In genomic region chr17:40321502-40322416, GRCh38 we compare ENCODE assay signal across 9 cellular contexts. TPM values are rescaled to one million over a fixed set of nuclear protein-coding genes. Genes with fewer than 3 reads are reported as not detected.
DNase-seq lines count a peak whose midpoint lies in the region; ATAC-seq, FAIRE-seq and TF ChIP-seq lines count a peak whose summit lies in the region.
"Had no signal": no experiment of that assay in that cellular context is flagged by ENCODE, and none has a peak within 500 bp of the region (broad histone marks: within the 10 kb centered on the region; RNA-seq: fewer than 3 reads in every experiment).

No MANE protein-coding gene starts in this region.

- no peaks in the 10 kb centered on the region for H3K36me3 ChIP-seq in HEK293 (ENCODE audit: control insufficient read depth in 2 of 2, insufficient read depth in 1 of 2, low read length in 2 of 2)

- H3K4me1 ChIP-seq in HEK293 (ENCODE audit: control insufficient read depth, insufficient read depth, low read length), result peaks cover 33% of the 10 kb centered on the region

- H3K4me1 Mint-ChIP-seq in activated CD4-positive, alpha-beta memory T cell treated with anti-CD3 and anti-CD28 coated beads for 36 hours (ENCODE audit: low read depth), result peaks cover 85% of the 10 kb centered on the region

- peak overlapping the region; percentile 99 for H3K27ac Mint-ChIP-seq in activated CD4-positive, alpha-beta memory T cell treated with anti-CD3 and anti-CD28 coated beads for 36 hours

- DNase-seq in activated CD4-positive, alpha-beta memory T cell treated with anti-CD3 and anti-CD28 coated beads for 36 hours, result no peak
- peak; percentile 87 for DNase-seq in Right ventricle myocardium superior
- DNase-seq in stimulated activated CD8-positive, alpha-beta memory T cell treated with anti-CD3 and anti-CD28 coated beads, Interleukin-4, amount 100 ng/mL, for 48 hours, result peak; percentile 43
- DNase-seq in frontal cortex (ENCODE audit: low spot score in 2 of 2), result no peak
- DNase-seq in DMS153 (lab: John Stamatoyannopoulos, UW), result no peak

- no peak for FAIRE-seq in frontal cortex (lab: Jason Lieb, UNC)

- POLR2A ChIA-PET in HEK293 (lab: Yijun Ruan, JAX), result interaction anchor here (0.6 to 1.6 kb wide), 2 partner anchors 11 to 1357 kb away, joined by 3 to 5 read pairs; no protein-coding TSS in a partner anchor
- POLR2A ChIA-PET in activated CD4-positive, alpha-beta memory T cell treated with anti-CD3 and anti-CD28 coated beads for 36 hours (lab: Charles Lee), result interaction anchor here (0.6 to 2.1 kb wide), 5 partner anchors 9 to 276 kb away, joined by 3 to 9 read pairs (median 3); partner anchors contain the start of gene WIPF2

- H3K27ac ChIP-seq in HEK293 (ENCODE audit: extremely low read depth, low read depth, low read length), result peak overlapping the region; percentile 61

- no peaks in the 10 kb centered on the region for H3K9me3 ChIP-seq in HEK293 (ENCODE audit: control insufficient read depth, insufficient read depth, low read depth, low read length)

- no peak overlapping the region for H3K4me3 ChIP-seq in HEK293 (ENCODE audit: low read depth, low read length)

- H3K9me3 Mint-ChIP-seq in activated CD4-positive, alpha-beta memory T cell treated with anti-CD3 and anti-CD28 coated beads for 36 hours, result no peaks in the 10 kb centered on the region

- ATAC-seq in Right ventricle myocardium superior (ENCODE audit: poor library complexity), result peak; percentile 42
- ATAC-seq in GM21786 (IDR thresholded peaks at IDR 0.05; ENCODE audit: unreplicated experiment), result no peak
- no peak for ATAC-seq in HG02623 (IDR thresholded peaks at IDR 0.05; ENCODE audit: unreplicated experiment)

- H3K36me3 Mint-ChIP-seq in activated CD4-positive, alpha-beta memory T cell treated with anti-CD3 and anti-CD28 coated beads for 36 hours, result peaks cover 4% of the 10 kb centered on the region

- H3K27me3 Mint-ChIP-seq in activated CD4-positive, alpha-beta memory T cell treated with anti-CD3 and anti-CD28 coated beads for 36 hours, result peaks cover 2% of the 10 kb centered on the region

- CTCF ChIA-PET in HEK293 (lab: Yijun Ruan, JAX), result interaction anchor here (0.6 to 1.5 kb wide), 5 partner anchors 9 to 181 kb away, joined by 3 read pairs; no protein-coding TSS in a partner anchor
- CTCF ChIA-PET in activated CD4-positive, alpha-beta memory T cell treated with anti-CD3 and anti-CD28 coated beads for 36 hours (lab: Charles Lee), result interaction anchor here (0.6 to 6.9 kb wide), 8 partner anchors 19 to 239 kb away, joined by 3 to 34 read pairs (median 3); no protein-coding TSS in a partner anchor

- peak overlapping the region; percentile 99 for H3K4me3 Mint-ChIP-seq in activated CD4-positive, alpha-beta memory T cell treated with anti-CD3 and anti-CD28 coated beads for 36 hours

- intact Hi-C loops in activated CD4-positive, alpha-beta memory T cell treated with anti-CD3 and anti-CD28 coated beads for 36 hours (cut with micrococcal nuclease), result loop anchor here (1.0 to 5.0 kb wide), 4 partner anchors 34 to 1356 kb away; partner anchors contain the start of gene CDC6
- intact Hi-C loops in Right ventricle myocardium superior (cut with DNase I), result no loop called here

- no peak for TF ChIP-seq CTCF in HEK293 (tag by site-specific recombination; IDR thresholded peaks at IDR 0.05)

TF ChIP-seq in HEK293, 187 proteins besides CTCF, POLR2A, EP300 and RAD21:
- TF ChIP-seq ZSCAN16 (tag by site-specific recombination; IDR thresholded peaks at IDR 0.05) (no peak), SCRT1 (tag by site-specific recombination; IDR thresholded peaks at IDR 0.05; ENCODE audit: borderline replicate concordance) (peak; percentile 66; the same call in 1 of the 2 replicates), KLF1 (tag by site-specific recombination; IDR thresholded peaks at IDR 0.05) (peak; percentile 23; the same call in 1 of the 2 replicates), HIC1 (tag by site-specific recombination; IDR thresholded peaks at IDR 0.05) (peak; percentile 57; the same call in 1 of the 2 replicates), SCRT2 (tag by site-specific recombination; IDR thresholded peaks at IDR 0.05) (peak; percentile 94), ZFP41 (tag by site-specific recombination; IDR thresholded peaks at IDR 0.05; ENCODE audit: borderline replicate concordance) (no peak), WT1 (tag by site-specific recombination; IDR thresholded peaks at IDR 0.05) (peak; percentile 8; the same call in 1 of the 2 replicates), ZNF398 (tag by site-specific recombination; IDR thresholded peaks at IDR 0.05) (peak; percentile 58; the same call in 1 of the 2 replicates)

RNA-seq across cellular contexts. Expression of gene RARA, which starts 12.8 kb away (rescaled TPM):
- 10 to 100 TPM; 31.2 TPM for total RNA-seq in activated CD4-positive, alpha-beta memory T cell treated with anti-CD3 and anti-CD28 coated beads for 36 hours
- total RNA-seq in Right ventricle myocardium superior, result 15.8 TPM
- 4.9 TPM for total RNA-seq in frontal cortex

RNA-seq across cellular contexts. Expression of gene CDC6, which starts 34.1 kb away (rescaled TPM):
- 10 to 100 TPM; 95.6 to 95.7 TPM for total RNA-seq in activated CD4-positive, alpha-beta memory T cell treated with anti-CD3 and anti-CD28 coated beads for 36 hours
- total RNA-seq in Right ventricle myocardium superior, result 1.1 TPM
- total RNA-seq in frontal cortex, result 2.4 TPM

RNA-seq across cellular contexts. Expression of gene GJD3, which starts 42.8 kb away (rescaled TPM):
- under 1 TPM in 1 of 2 experiments, not detected in 1; 0.27 TPM for total RNA-seq in activated CD4-positive, alpha-beta memory T cell treated with anti-CD3 and anti-CD28 coated beads for 36 hours
- total RNA-seq in Right ventricle myocardium superior (1.3 TPM), frontal cortex (not detected)
- total RNA-seq: T-helper 1 cell treated with Interleukin-12 subunit alpha and Interleukin-12 subunit beta and Interleukin-4 antibody, amounts not matched to agents 30 ng/mL and 1 ng/mL, for 36 hours had no signal

Comparison
In these comparisons a context has a peak if more than half of its experiments do, and no peak if none do; other contexts are left out.
1. DNase-seq: peak in Right ventricle myocardium superior (single experiment) and stimulated activated CD8-positive, alpha-beta memory T cell treated with anti-CD3 and anti-CD28 coated beads, Interleukin-4, amount 100 ng/mL, for 48 hours (single experiment); none in activated CD4-positive, alpha-beta memory T cell treated with anti-CD3 and anti-CD28 coated beads for 36 hours (single experiment), frontal cortex (0 of 2) and DMS153 (single experiment).
2. RNA of gene CDC6, which starts 34.1 kb away (total RNA-seq): 95.6 to 95.7 TPM in activated CD4-positive, alpha-beta memory T cell treated with anti-CD3 and anti-CD28 coated beads for 36 hours; 2.4 TPM in frontal cortex (single experiment) and 1.1 TPM in Right ventricle myocardium superior (single experiment); every median in the first group is over 10 times any median in the second.